ENCODE assay signal across 8 cellular contexts in the genomic region with DNA sequence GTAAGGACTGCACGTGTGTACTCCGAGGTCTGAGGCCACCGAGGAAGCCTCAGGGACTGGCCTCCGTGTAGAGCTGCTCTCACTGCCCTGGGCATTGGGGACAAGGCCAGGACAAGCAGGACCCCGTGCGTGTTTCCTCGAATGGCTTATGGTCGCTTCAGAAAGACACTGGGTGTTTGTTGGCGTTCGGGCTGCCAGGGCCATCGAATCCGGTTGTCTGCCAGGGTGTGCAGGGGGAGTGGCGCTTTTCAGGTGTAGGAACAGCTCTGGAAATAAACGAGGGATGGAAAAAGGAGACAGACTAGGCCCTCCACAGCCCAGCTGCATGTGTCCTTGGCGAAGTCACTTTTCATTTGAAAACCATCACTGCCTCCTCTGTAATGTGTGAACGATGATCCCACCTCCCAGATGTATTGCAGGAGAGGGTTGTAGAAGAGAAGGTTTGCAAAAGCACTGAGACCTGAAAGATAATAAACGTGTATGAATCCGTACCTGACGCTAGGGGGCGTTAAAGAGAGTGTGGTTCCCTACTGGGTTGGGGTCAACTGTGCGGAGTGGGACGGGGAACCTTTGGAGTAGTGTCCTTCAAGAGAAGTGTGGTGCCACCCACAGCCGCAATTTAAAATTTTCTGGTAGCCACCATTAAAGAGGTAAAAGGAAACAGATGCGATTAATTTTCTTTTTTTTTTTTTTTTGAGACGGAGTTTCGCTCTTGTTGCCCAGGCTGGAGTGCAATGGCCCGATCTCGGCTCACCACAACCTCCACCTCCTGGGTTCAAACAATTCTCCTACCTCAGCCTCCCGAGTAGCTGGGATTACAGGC. TPM values are rescaled to one million over a fixed set of nuclear protein-coding genes. Genes with fewer than 3 reads are reported as not detected.
DNase-seq lines count a peak whose midpoint lies in the region; ATAC-seq and TF ChIP-seq lines count a peak whose summit lies in the region.

No MANE protein-coding gene starts in this region.

- no peak for ATAC-seq in PC-3
- no peak for ATAC-seq in GM21619 (IDR thresholded peaks at IDR 0.05; ENCODE audit: unreplicated experiment)
- no peak for ATAC-seq in HG03135 (IDR thresholded peaks at IDR 0.05; ENCODE audit: unreplicated experiment)

- no peaks in the 10 kb centered on the region for H3K79me2 ChIP-seq in PC-3 (ENCODE audit: low read length)
- peaks cover 25% of the 10 kb centered on the region for H3K79me2 ChIP-seq in mesendoderm (ENCODE audit: control insufficient read depth, insufficient read depth, low read length)

- H4K8ac ChIP-seq in mesendoderm (ENCODE audit: low read depth, low read length): no peak overlapping the region

- H3K56ac ChIP-seq in mesendoderm (ENCODE audit: low read length): peak overlapping the region; percentile 9

- no TSS peak for BruUV-seq in PC-3 (replicated peaks; lab: Mats Ljungman, UMichigan)

- H3K4me2 ChIP-seq in PC-3 (ENCODE audit: low read length): no peak overlapping the region
- no peak overlapping the region for H3K4me2 ChIP-seq in mesendoderm (ENCODE audit: low read length)

- no peak overlapping the region for H3K18ac ChIP-seq in mesendoderm (ENCODE audit: low read length)

- H2BK5ac ChIP-seq in mesendoderm (ENCODE audit: low read length): no peak overlapping the region

- no peaks in the 10 kb centered on the region for H3K9me2 ChIP-seq in PC-3 (replicated peaks; ENCODE audit: low read length)

- CTCF ChIA-PET in PC-3 (lab: Charles Lee): interaction anchor here (0.6 kb wide), 1 partner anchor 9 kb away, joined by 3 read pairs; no protein-coding TSS in a partner anchor

- no peaks in the 10 kb centered on the region for H3F3A ChIP-seq in PC-3 (ENCODE audit: low read length, unreplicated experiment)

- no peak overlapping the region for H2AK5ac ChIP-seq in mesendoderm (ENCODE audit: low read length)

- H3K36me3 ChIP-seq in PC-3 (ENCODE audit: low read depth, low read length): no peaks in the 10 kb centered on the region
- no peaks in the 10 kb centered on the region for H3K36me3 ChIP-seq in mesendoderm (ENCODE audit: control insufficient read depth, insufficient read depth, low read length)

- no peak overlapping the region for H2BK120ac ChIP-seq in mesendoderm (ENCODE audit: low read depth, low read length)

- no peak overlapping the region for H2BK15ac ChIP-seq in mesendoderm (replicated peaks; ENCODE audit: low read depth)

- WGBS in mesendoderm (ENCODE audit: extremely low coverage, insufficient coverage, low lambda C conversion rate): no CpG with 5 or more reads among the region's 29 CpGs

- POLR2A ChIA-PET in PC-3 (lab: Charles Lee; ENCODE audit: unreplicated experiment): no interaction called here

- in situ Hi-C loops in ACHN (cut with HindIII; ENCODE audit: low pct_ligation_motif_present, low pct_unique_long_range_greater_than_20kb, low sequenced_read_pairs): no loop called here

- H3K4me1 ChIP-seq in PC-3 (ENCODE audit: insufficient read depth, low read length) (0 out of 2 replicates have a peak, but pooled peaks cover 4% of the 10 kb centered on the region), mesendoderm (ENCODE audit: control insufficient read depth, low read depth, low read length) (peaks cover 12% of the 10 kb centered on the region)

- no peak overlapping the region for H3K4ac ChIP-seq in mesendoderm (ENCODE audit: low read depth, low read length)

- no peaks in the 10 kb centered on the region for H3K9me3 ChIP-seq in PC-3 (ENCODE audit: low read length)

- H2AFZ ChIP-seq in PC-3 (ENCODE audit: low read length): no peak overlapping the region

- peaks cover 6% of the 10 kb centered on the region for H3K79me1 ChIP-seq in mesendoderm (ENCODE audit: low read length)

- DNase-seq in ACHN: peak; percentile 62
- DNase-seq in PC-3: peak; percentile 13
- peak; percentile 23 for DNase-seq in astrocyte of the hippocampus (ENCODE audit: low read depth, low spot score)
- DNase-seq in mesendoderm: peak; percentile 82
- no peak for DNase-seq in GM19238 (ENCODE audit: insufficient read length, low spot score)

- H3K27ac ChIP-seq in PC-3 (ENCODE audit: low read length): no peak overlapping the region
- H3K27ac ChIP-seq in mesendoderm (ENCODE audit: low read depth, low read length): no peak overlapping the region

- H3K4me3 ChIP-seq in PC-3 (ENCODE audit: low read length) (no peak overlapping the region), mesendoderm (ENCODE audit: low read length) (no peak overlapping the region)

- H3K9ac ChIP-seq in PC-3 (ENCODE audit: low read length) (no peak overlapping the region), mesendoderm (ENCODE audit: low read length) (peak overlapping the region; percentile 2)

- H4K5ac ChIP-seq in mesendoderm (ENCODE audit: low read length): no peak overlapping the region

- intact Hi-C loops in PC-3 (cut with micrococcal nuclease): no loop called here

- H3K27me3 ChIP-seq in PC-3 (ENCODE audit: low read length) (no peaks in the 10 kb centered on the region), mesendoderm (ENCODE audit: insufficient read depth, low read length, poor library complexity) (no peaks in the 10 kb centered on the region)

- no peak overlapping the region for H3K23ac ChIP-seq in mesendoderm (ENCODE audit: low read length)

- no peaks in the 10 kb centered on the region for H4K20me1 ChIP-seq in PC-3 (ENCODE audit: low read length)

- TF ChIP-seq CTCF in GM12873 (IDR thresholded peaks at IDR 0.05; ENCODE audit: insufficient read depth, low read depth, low read length, missing control alignments): peak; percentile 82
- TF ChIP-seq CTCF in PC-3 (conservative IDR thresholded peaks at IDR 0.05; ENCODE audit: low read depth, low read length): peak; percentile 63

RNA-seq across cellular contexts. Expression of a gene that starts 2.1 kb away (rescaled TPM):
- not detected in 2 replicates for total RNA-seq in PC-3 (2014; rRNA removed)
- polyA plus RNA-seq in mesendoderm (2013, experiment 1 of 2): 102 TPM
- 104 TPM for polyA plus RNA-seq in mesendoderm (2013, experiment 2 of 2)

RNA-seq across cellular contexts. Expression of a gene that starts 11.2 kb away (rescaled TPM):
- 19.0 and 27.0 TPM in 2 replicates for total RNA-seq in PC-3 (2014; rRNA removed)
- polyA plus RNA-seq in mesendoderm (2013, experiment 1 of 2): 9.9 TPM
- 9.8 TPM for polyA plus RNA-seq in mesendoderm (2013, experiment 2 of 2)

RNA-seq across cellular contexts. Expression of a gene that starts 33.6 kb away (rescaled TPM):
- 3.6 and 9.6 TPM in 2 replicates for total RNA-seq in PC-3 (2014; rRNA removed)
- polyA plus RNA-seq in mesendoderm (2013, experiment 1 of 2): 4.3 TPM
- 4.6 TPM for polyA plus RNA-seq in mesendoderm (2013, experiment 2 of 2)

RNA-seq across cellular contexts. Expression of a gene that starts 35.8 kb away (rescaled TPM):
- total RNA-seq in PC-3 (2014; rRNA removed): 8.8 and 10.8 TPM in 2 replicates
- polyA plus RNA-seq in mesendoderm (2013, experiment 1 of 2): 7.4 TPM
- polyA plus RNA-seq in mesendoderm (2013, experiment 2 of 2): 6.8 TPM

RNA-seq across cellular contexts. Expression of a gene that starts 54.9 kb away (rescaled TPM):
- 0.29 and 0.51 TPM in 2 replicates for total RNA-seq in PC-3 (2014; rRNA removed)
- 8.0 TPM for polyA plus RNA-seq in mesendoderm (2013, experiment 1 of 2)
- polyA plus RNA-seq in mesendoderm (2013, experiment 2 of 2): 8.0 TPM
